In genomic region chr5:101929628-101930027, GRCh38 we compare ENCODE assay signal across 22 cellular contexts.
"Had no signal": no experiment of that assay in that cellular context is flagged by ENCODE, and none has a peak within 500 bp of the region (broad histone marks: within the 10 kb centered on the region; RNA-seq: fewer than 3 reads in every experiment).

No MANE protein-coding gene starts in this region.

- FAIRE-seq: astrocyte, endothelial cell of umbilical vein had no signal

- ATAC-seq: esophagus mucosa; gastrocnemius medialis; natural killer cell; stimulated activated naive CD8-positive, alpha-beta T cell treated with anti-CD3 and anti-CD28 coated beads, Interleukin-15, Interleukin-2, amounts not matched to agents 100 U/mL and 50 U/mL, for 24 hours; upper lobe of right lung; WTC11 had no signal

- DNase-seq: activated CD8-positive, alpha-beta memory T cell treated with anti-CD3 and anti-CD28 coated beads for 24 hours; activated CD8-positive, alpha-beta memory T cell treated with anti-CD3 and anti-CD28 coated beads, Interleukin-2, amount 50 U/mL, for 4 hours; activated naive CD4-positive, alpha-beta T cell treated with Interleukin-2 at 50 U/mL for 16 hours; activated naive CD8-positive, alpha-beta T cell treated with anti-CD3 and anti-CD28 coated beads for 36 hours; activated T-cell treated with anti-CD3 and anti-CD28 coated beads, Interleukin-2, amount 50 U/mL, for 48 hours; central memory CD4-positive, alpha-beta T cell; effector memory CD4-positive, alpha-beta T cell; gastrocnemius medialis; hippocampal formation; left ventricle myocardium inferior; mammary epithelial cell; midbrain; natural killer cell; spleen; stimulated activated CD4-positive, alpha-beta T cell treated with anti-CD3 and anti-CD28 coated beads, Interleukin-4, amount 100 ng/mL, for 24 hours; stimulated activated naive CD8-positive, alpha-beta T cell treated with anti-CD3 and anti-CD28 coated beads, Interleukin-15, Interleukin-2, amounts not matched to agents 100 U/mL and 50 U/mL, for 24 hours; T-helper 9 cell; upper lobe of right lung had no signal
